1 cellular context compared by ENCODE assay signal in genomic region chr19:11738746-11739620, GRCh38.
TF ChIP-seq lines count a peak whose summit lies in the region.

TSS of gene ZNF823 (minus strand) at chr19:11738946. CDS start at chr19:11738819, 127 bp downstream.

TF ChIP-seq in SK-N-SH, 30 proteins besides CTCF, POLR2A, EP300 and RAD21 (continued from another document):
- TF ChIP-seq NFIC (IDR thresholded peaks at IDR 0.05; ENCODE audit: borderline replicate concordance) (no peak), SMC3 (IDR thresholded peaks at IDR 0.05; ENCODE audit: low read depth, low read length) (no peak), EZH2phosphoT487 (IDR thresholded peaks at IDR 0.05; ENCODE audit: borderline replicate concordance, low read depth) (no peak), FOXM1 (IDR thresholded peaks at IDR 0.05; ENCODE audit: low read depth) (no peak), ELF1 (IDR thresholded peaks at IDR 0.05) (peak; percentile 89), NRF1 (IDR thresholded peaks at IDR 0.05; ENCODE audit: low read depth, low read length) (peak; percentile 28; the same call in 1 of the 2 replicates), GATA2 (CRISPR knock-in tag; IDR thresholded peaks at IDR 0.05) (peak; percentile 45; the same call in 1 of the 2 replicates), FOXJ3 (CRISPR knock-in tag; IDR thresholded peaks at IDR 0.05) (no peak), SIN3A (IDR thresholded peaks at IDR 0.05; ENCODE audit: borderline replicate concordance, low read depth, low read length) (no peak), MXI1 (IDR thresholded peaks at IDR 0.05; ENCODE audit: low read depth, low read length) (peak; percentile 82; the same call in 1 of the 2 replicates), TCF12 (IDR thresholded peaks at IDR 0.05) (no peak), TEAD4 (IDR thresholded peaks at IDR 0.05; ENCODE audit: borderline replicate concordance, insufficient read depth) (no peak), MAX (IDR thresholded peaks at IDR 0.05; ENCODE audit: low read depth) (peak; percentile 51), IRF3 (IDR thresholded peaks at IDR 0.05; ENCODE audit: low read depth, low read length) (peak; percentile 60)
